Comparison of ENCODE assay signal across 1 cellular context in genomic region chr1:32205401-32206370, GRCh38.
TF ChIP-seq lines count a peak whose summit lies in the region.

Gene IQCC, plus strand, starts transcription at chr1:32205671. Its CDS starts 11 bp downstream, at chr1:32205682.

TF ChIP-seq in K562, 482 proteins besides CTCF, POLR2A, EP300 and RAD21 (continued from another document and continues in another):
- TF ChIP-seq NFXL1 (CRISPR knock-in tag; IDR thresholded peaks at IDR 0.05) (no peak; the same call in 1 of the 2 replicates), TRIM28 (IDR thresholded peaks at IDR 0.05) (0 out of 2 replicates have a peak, but pooled peaks have one; percentile 35), PHF8 (IDR thresholded peaks at IDR 0.05; ENCODE audit: borderline replicate concordance, low read length) (peak; percentile 89; the same call in 1 of the 2 replicates), NRF1 (conservative IDR thresholded peaks at IDR 0.05 in 1 of 2, IDR thresholded peaks at IDR 0.05 in 1 of 2) (peak; percentile 98), KDM5B (IDR thresholded peaks at IDR 0.05; ENCODE audit: insufficient replicate concordance, low read depth, low read length) (peak; percentile 84), CREB1 (IDR thresholded peaks at IDR 0.05) (peak; percentile 96), CREB1 (CRISPR knock-in tag; IDR thresholded peaks at IDR 0.05) (peak; percentile 98), NFATC3 (IDR thresholded peaks at IDR 0.05) (no peak), KDM2B (CRISPR knock-in tag; IDR thresholded peaks at IDR 0.05) (no peak), POU5F1 (IDR thresholded peaks at IDR 0.05; ENCODE audit: borderline replicate concordance, low read depth, low read length, partially characterized antibody) (peak; percentile 52), BRD9 (IDR thresholded peaks at IDR 0.05; ENCODE audit: low read depth, partially characterized antibody) (no peak), SIX5 (IDR thresholded peaks at IDR 0.05; ENCODE audit: borderline replicate concordance in 1 of 2, insufficient read depth in 1 of 2, low read depth in 1 of 2, low read length in 2 of 2) (no peak), KAT7 (CRISPR knock-in tag; IDR thresholded peaks at IDR 0.05; ENCODE audit: borderline replicate concordance) (peak; percentile 85; the same call in 1 of the 2 replicates), RBM22 (IDR thresholded peaks at IDR 0.05; ENCODE audit: low read depth, low read length, poor library complexity, severe bottlenecking) (peak; percentile 95), ZNF143 (CRISPR knock-in tag; IDR thresholded peaks at IDR 0.05) (peak; percentile 54), FOXP1 (CRISPR knock-in tag; IDR thresholded peaks at IDR 0.05) (peak; percentile 88), ESRRB (CRISPR knock-in tag; IDR thresholded peaks at IDR 0.05; ENCODE audit: borderline replicate concordance) (no peak), MAZ (CRISPR knock-in tag; conservative IDR thresholded peaks at IDR 0.05 in 1 of 2, IDR thresholded peaks at IDR 0.05 in 1 of 2) (0 out of 4 replicates have a peak, but pooled peaks of 1 of the 2 experiments have one; percentile 63), CBFB (CRISPR knock-in tag; IDR thresholded peaks at IDR 0.05) (peak; percentile 58; the same call in 1 of the 2 replicates), E2F4 (CRISPR knock-in tag; IDR thresholded peaks at IDR 0.05; ENCODE audit: low read depth) (peak; percentile 75; the same call in 1 of the 2 replicates), MLX (CRISPR knock-in tag; conservative IDR thresholded peaks at IDR 0.05) (0 out of 4 replicates have a peak, but pooled peaks of 1 of the 2 experiments have one; percentile 5), POLR2AphosphoS2 (IDR thresholded peaks at IDR 0.05; ENCODE audit: low read length) (peak; percentile 92; the same call in 1 of the 2 replicates), GTF2F1 (IDR thresholded peaks at IDR 0.05; ENCODE audit: low read depth, low read length) (no peak), NFRKB (IDR thresholded peaks at IDR 0.05; ENCODE audit: low read depth) (peak; percentile 57; the same call in 1 of the 2 replicates), ARNT (IDR thresholded peaks at IDR 0.05) (no peak), HNRNPH1 (optimal IDR thresholded peaks at IDR 0.05; ENCODE audit: low read depth, low read length) (no peak), NKRF (IDR thresholded peaks at IDR 0.05; ENCODE audit: borderline replicate concordance) (peak; percentile 91; the same call in 1 of the 2 replicates), ZNF146 (CRISPR knock-in tag; IDR thresholded peaks at IDR 0.05; ENCODE audit: unreplicated experiment) (no peak), NCOA6 (IDR thresholded peaks at IDR 0.05) (peak; percentile 62), ATF3 (IDR thresholded peaks at IDR 0.05) (no peak), ATF3 (CRISPR knock-in tag; conservative IDR thresholded peaks at IDR 0.05) (peak; percentile 55; the same call in 1 of the 2 replicates), POLR2AphosphoS5 (IDR thresholded peaks at IDR 0.05; ENCODE audit: control insufficient read depth, insufficient read depth, low read depth, low read length) (peak; percentile 93), MTA3 (IDR thresholded peaks at IDR 0.05; ENCODE audit: borderline replicate concordance) (peak; percentile 73; the same call in 1 of the 2 replicates), GABPB1 (CRISPR knock-in tag; IDR thresholded peaks at IDR 0.05) (0 out of 2 replicates have a peak, but pooled peaks have one; percentile 27), PRPF4 (IDR thresholded peaks at IDR 0.05; ENCODE audit: insufficient read depth, low read depth, low read length, poor library complexity, severe bottlenecking) (no peak), TBL1XR1 (IDR thresholded peaks at IDR 0.05; ENCODE audit: low read length in 2 of 2) (peak in 1 of 2 experiments; percentile 72; a peak in 1 of 4 replicates), C11orf30 (IDR thresholded peaks at IDR 0.05; ENCODE audit: low read depth) (peak; percentile 98), FOXP4 (CRISPR knock-in tag; IDR thresholded peaks at IDR 0.05; ENCODE audit: borderline replicate concordance) (peak; percentile 74; the same call in 1 of the 2 replicates), MTA1 (IDR thresholded peaks at IDR 0.05; ENCODE audit: borderline replicate concordance) (peak; percentile 98), ETV6 (IDR thresholded peaks at IDR 0.05; ENCODE audit: borderline replicate concordance in 1 of 2, low read depth in 2 of 2, low read length in 1 of 2) (no peak), ETV6 (CRISPR knock-in tag; IDR thresholded peaks at IDR 0.05; ENCODE audit: borderline replicate concordance) (0 out of 2 replicates have a peak, but pooled peaks have one; percentile 18), CC2D1A (IDR thresholded peaks at IDR 0.05) (no peak), PTTG1 (tag; IDR thresholded peaks at IDR 0.05; ENCODE audit: low read depth) (no peak)
- TF ChIP-seq, protein P1, sequence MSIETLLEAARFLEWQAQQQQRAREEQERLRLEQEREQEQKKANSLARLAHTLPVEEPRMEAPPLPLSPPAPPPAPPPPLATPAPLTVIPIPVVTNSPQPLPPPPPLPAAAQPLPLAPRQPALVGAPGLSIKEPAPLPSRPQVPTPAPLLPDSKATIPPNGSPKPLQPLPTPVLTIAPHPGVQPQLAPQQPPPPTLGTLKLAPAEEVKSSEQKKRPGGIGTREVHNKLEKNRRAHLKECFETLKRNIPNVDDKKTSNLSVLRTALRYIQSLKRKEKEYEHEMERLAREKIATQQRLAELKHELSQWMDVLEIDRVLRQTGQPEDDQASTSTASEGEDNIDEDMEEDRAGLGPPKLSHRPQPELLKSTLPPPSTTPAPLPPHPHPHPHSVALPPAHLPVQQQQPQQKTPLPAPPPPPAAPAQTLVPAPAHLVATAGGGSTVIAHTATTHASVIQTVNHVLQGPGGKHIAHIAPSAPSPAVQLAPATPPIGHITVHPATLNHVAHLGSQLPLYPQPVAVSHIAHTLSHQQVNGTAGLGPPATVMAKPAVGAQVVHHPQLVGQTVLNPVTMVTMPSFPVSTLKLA (conservative IDR thresholded peaks at IDR 0.05) = peak; percentile 86 to 90
- TF ChIP-seq, protein P2, sequence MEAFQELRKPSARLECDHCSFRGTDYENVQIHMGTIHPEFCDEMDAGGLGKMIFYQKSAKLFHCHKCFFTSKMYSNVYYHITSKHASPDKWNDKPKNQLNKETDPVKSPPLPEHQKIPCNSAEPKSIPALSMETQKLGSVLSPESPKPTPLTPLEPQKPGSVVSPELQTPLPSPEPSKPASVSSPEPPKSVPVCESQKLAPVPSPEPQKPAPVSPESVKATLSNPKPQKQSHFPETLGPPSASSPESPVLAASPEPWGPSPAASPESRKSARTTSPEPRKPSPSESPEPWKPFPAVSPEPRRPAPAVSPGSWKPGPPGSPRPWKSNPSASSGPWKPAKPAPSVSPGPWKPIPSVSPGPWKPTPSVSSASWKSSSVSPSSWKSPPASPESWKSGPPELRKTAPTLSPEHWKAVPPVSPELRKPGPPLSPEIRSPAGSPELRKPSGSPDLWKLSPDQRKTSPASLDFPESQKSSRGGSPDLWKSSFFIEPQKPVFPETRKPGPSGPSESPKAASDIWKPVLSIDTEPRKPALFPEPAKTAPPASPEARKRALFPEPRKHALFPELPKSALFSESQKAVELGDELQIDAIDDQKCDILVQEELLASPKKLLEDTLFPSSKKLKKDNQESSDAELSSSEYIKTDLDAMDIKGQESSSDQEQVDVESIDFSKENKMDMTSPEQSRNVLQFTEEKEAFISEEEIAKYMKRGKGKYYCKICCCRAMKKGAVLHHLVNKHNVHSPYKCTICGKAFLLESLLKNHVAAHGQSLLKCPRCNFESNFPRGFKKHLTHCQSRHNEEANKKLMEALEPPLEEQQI (IDR thresholded peaks at IDR 0.05) = no peak
- TF ChIP-seq, protein P3, sequence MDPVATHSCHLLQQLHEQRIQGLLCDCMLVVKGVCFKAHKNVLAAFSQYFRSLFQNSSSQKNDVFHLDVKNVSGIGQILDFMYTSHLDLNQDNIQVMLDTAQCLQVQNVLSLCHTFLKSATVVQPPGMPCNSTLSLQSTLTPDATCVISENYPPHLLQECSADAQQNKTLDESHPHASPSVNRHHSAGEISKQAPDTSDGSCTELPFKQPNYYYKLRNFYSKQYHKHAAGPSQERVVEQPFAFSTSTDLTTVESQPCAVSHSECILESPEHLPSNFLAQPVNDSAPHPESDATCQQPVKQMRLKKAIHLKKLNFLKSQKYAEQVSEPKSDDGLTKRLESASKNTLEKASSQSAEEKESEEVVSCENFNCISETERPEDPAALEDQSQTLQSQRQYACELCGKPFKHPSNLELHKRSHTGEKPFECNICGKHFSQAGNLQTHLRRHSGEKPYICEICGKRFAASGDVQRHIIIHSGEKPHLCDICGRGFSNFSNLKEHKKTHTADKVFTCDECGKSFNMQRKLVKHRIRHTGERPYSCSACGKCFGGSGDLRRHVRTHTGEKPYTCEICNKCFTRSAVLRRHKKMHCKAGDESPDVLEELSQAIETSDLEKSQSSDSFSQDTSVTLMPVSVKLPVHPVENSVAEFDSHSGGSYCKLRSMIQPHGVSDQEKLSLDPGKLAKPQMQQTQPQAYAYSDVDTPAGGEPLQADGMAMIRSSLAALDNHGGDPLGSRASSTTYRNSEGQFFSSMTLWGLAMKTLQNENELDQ (CRISPR knock-in tag; IDR thresholded peaks at IDR 0.05; ENCODE audit: borderline replicate concordance) = no peak
- TF ChIP-seq, protein P4, sequence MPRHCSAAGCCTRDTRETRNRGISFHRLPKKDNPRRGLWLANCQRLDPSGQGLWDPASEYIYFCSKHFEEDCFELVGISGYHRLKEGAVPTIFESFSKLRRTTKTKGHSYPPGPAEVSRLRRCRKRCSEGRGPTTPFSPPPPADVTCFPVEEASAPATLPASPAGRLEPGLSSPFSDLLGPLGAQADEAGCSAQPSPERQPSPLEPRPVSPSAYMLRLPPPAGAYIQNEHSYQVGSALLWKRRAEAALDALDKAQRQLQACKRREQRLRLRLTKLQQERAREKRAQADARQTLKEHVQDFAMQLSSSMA (CRISPR knock-in tag; IDR thresholded peaks at IDR 0.05) = 0 out of 2 replicates have a peak, but pooled peaks have one; percentile 35
- TF ChIP-seq, protein P5, sequence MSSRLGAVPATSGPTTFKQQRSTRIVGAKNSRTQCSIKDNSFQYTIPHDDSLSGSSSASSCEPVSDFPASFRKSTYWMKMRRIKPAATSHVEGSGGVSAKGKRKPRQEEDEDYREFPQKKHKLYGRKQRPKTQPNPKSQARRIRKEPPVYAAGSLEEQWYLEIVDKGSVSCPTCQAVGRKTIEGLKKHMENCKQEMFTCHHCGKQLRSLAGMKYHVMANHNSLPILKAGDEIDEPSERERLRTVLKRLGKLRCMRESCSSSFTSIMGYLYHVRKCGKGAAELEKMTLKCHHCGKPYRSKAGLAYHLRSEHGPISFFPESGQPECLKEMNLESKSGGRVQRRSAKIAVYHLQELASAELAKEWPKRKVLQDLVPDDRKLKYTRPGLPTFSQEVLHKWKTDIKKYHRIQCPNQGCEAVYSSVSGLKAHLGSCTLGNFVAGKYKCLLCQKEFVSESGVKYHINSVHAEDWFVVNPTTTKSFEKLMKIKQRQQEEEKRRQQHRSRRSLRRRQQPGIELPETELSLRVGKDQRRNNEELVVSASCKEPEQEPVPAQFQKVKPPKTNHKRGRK (tag; IDR thresholded peaks at IDR 0.05) = no peak
